In the genomic region with DNA sequence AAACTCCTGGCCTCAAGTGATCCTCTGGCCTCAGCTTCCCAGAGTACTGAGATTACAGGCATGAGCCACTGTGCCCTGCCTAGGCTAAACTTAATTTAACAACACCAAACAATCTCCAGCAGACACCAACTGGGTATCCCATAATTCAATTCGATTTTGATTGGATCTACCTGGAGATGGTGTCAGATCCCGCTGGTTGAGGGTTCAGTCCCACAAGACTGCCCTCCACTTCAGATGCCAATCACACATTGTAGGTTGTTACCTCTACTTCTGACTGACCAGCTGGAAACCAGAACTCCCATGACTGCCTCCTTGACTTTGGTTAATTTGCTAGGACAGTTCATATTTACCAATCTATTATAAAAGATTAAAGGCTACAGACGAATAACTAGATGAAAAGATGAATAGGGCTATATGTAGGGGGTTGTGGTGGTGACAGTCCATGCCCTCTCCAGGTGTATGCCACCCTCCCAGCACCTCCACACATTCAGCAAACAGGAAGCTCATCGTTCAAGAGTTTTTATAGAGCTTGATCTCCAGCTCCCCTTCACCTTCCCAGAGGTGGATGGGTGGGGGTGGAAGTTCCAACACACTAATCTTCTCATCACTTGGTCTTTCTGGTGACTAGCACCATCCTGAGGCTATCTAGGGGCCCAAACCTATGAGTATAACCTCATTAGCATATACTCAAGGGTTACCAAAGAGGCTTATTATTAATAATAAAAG, we compare ENCODE assay signal across 13 cellular contexts. TPM values are rescaled to one million over a fixed set of nuclear protein-coding genes. Genes with fewer than 3 reads are reported as not detected.
DNase-seq lines count a peak whose midpoint lies in the region; ATAC-seq and TF ChIP-seq lines count a peak whose summit lies in the region.
"Had no signal": no experiment of that assay in that cellular context is flagged by ENCODE, and none has a peak within 500 bp of the region (broad histone marks: within the 10 kb centered on the region; RNA-seq: fewer than 3 reads in every experiment).

No MANE protein-coding gene starts in this region.

- no peaks in the 10 kb centered on the region for H3K27me3 Mint-ChIP-seq in CD4-positive, alpha-beta memory T cell
- H3K27me3 Mint-ChIP-seq in activated B cell treated with CpG ODN at 0.5 μM for 24 hours: no peaks in the 10 kb centered on the region

- H3K9me3 ChIP-seq in CD4-positive, alpha-beta memory T cell (ENCODE audit: control insufficient read depth in 1 of 2, low read length in 2 of 2): no peaks in the 10 kb centered on the region
- no peaks in the 10 kb centered on the region for H3K9me3 ChIP-seq in BE2C
- H3K9me3 ChIP-seq: right lobe of liver, testis had no signal

- peak in 3 of 5 donors; percentile 16 to 52 (median 24) for DNase-seq in CD4-positive, alpha-beta memory T cell
- DNase-seq in activated B cell treated with CpG ODN at 0.5 μM for 24 hours: no peak
- DNase-seq in left colon: no peak
- no peak for DNase-seq in NCI-H2196 (lab: John Stamatoyannopoulos, UW; ENCODE audit: unreplicated experiment)
- DNase-seq in nucleus accumbens (lab: John Stamatoyannopoulos, UW): no peak
- DNase-seq in GM19238 (ENCODE audit: insufficient read length, low spot score): no peak
- DNase-seq in BE2C: no peak
- DNase-seq: Calu3, NCI-H524 treated with DMSO at 0.1 percent for 48 hours, right lobe of liver, SHP77, testis had no signal

- H3K4me3 ChIP-seq in CD4-positive, alpha-beta memory T cell (ENCODE audit: low read length in 2 of 2): no peak overlapping the region
- H3K4me3 ChIP-seq in BE2C (ENCODE audit: low read depth, low read length): no peak overlapping the region
- H3K4me3 ChIP-seq: right lobe of liver, testis had no signal

- intact Hi-C loops in CD4-positive, alpha-beta memory T cell (cut with micrococcal nuclease): no loop called here
- intact Hi-C loops in activated B cell treated with CpG ODN at 0.5 μM for 24 hours (cut with micrococcal nuclease) (no loop called here), left colon (cut with DNase I, micrococcal nuclease) (no loop called here)

- POLR2A ChIA-PET in CD4-positive, alpha-beta memory T cell (lab: Charles Lee; ENCODE audit: partially characterized antibody): interaction anchor here (1.0 to 39.7 kb wide), 14 partner anchors 6 to 144 kb away, joined by 3 to 5737 read pairs (median 6); partner anchors contain the start of genes B2M, PATL2, SPG11 and TRIM69
- POLR2A ChIA-PET in activated B cell treated with CpG ODN at 0.5 μM for 24 hours (lab: Charles Lee): interaction anchor here (0.5 to 24.4 kb wide), 6 partner anchors 3 to 182 kb away, joined by 3 to 2387 read pairs (median 526); partner anchors contain the start of genes B2M, PATL2, SPG11 and TRIM69

- TF ChIP-seq POLR2A in GM18526 (IDR thresholded peaks at IDR 0.05; ENCODE audit: extremely low read depth, insufficient read length): peak; percentile 32

- H3K9me3 Mint-ChIP-seq in CD4-positive, alpha-beta memory T cell: peaks cover 0 to 4% (median 0%) of the 10 kb centered on the region in 8 donors
- H3K9me3 Mint-ChIP-seq in activated B cell treated with CpG ODN at 0.5 μM for 24 hours: no peaks in the 10 kb centered on the region

- peak overlapping the region; percentile 31 to 75 (median 44) for H3K4me3 Mint-ChIP-seq in CD4-positive, alpha-beta memory T cell
- no peak overlapping the region for H3K4me3 Mint-ChIP-seq in activated B cell treated with CpG ODN at 0.5 μM for 24 hours

- peaks cover 68 to 94% (median 80%) of the 10 kb centered on the region in 4 donors for H3K4me1 Mint-ChIP-seq in CD4-positive, alpha-beta memory T cell
- H3K4me1 Mint-ChIP-seq in activated B cell treated with CpG ODN at 0.5 μM for 24 hours: peaks cover 93% of the 10 kb centered on the region

- peak overlapping the region; percentile 99 for H3K27ac ChIP-seq in CD4-positive, alpha-beta memory T cell (ENCODE audit: low read depth, low read length)
- H3K27ac ChIP-seq: testis had no signal

- peaks cover 39 to 42% of the 10 kb centered on the region in 2 donors for H3K36me3 Mint-ChIP-seq in CD4-positive, alpha-beta memory T cell
- H3K36me3 Mint-ChIP-seq in activated B cell treated with CpG ODN at 0.5 μM for 24 hours (ENCODE audit: low read depth): peaks cover 44% of the 10 kb centered on the region

- no peaks in the 10 kb centered on the region for H3K27me3 ChIP-seq in CD4-positive, alpha-beta memory T cell (ENCODE audit: insufficient read depth, low read length)
- no peaks in the 10 kb centered on the region for H3K27me3 ChIP-seq in BE2C
- H3K27me3 ChIP-seq: right lobe of liver, testis had no signal

- TF ChIP-seq CTCF in activated B cell treated with CpG ODN at 0.5 μM for 24 hours (IDR thresholded peaks at IDR 0.05) (no peak), BE2C (IDR thresholded peaks at IDR 0.05; ENCODE audit: low read depth, low read length) (no peak)

- peaks cover 97% of the 10 kb centered on the region for H3K4me1 ChIP-seq in CD4-positive, alpha-beta memory T cell (ENCODE audit: insufficient read depth, low read length)
- H3K4me1 ChIP-seq in BE2C: no peaks in the 10 kb centered on the region
- H3K4me1 ChIP-seq: testis had no signal

- ATAC-seq in activated B cell treated with CpG ODN at 0.5 μM for 24 hours (ENCODE audit: low read depth): no peak
- peak; percentile 42 for ATAC-seq in left colon

- CTCF ChIA-PET in CD4-positive, alpha-beta memory T cell (lab: Charles Lee; ENCODE audit: partially characterized antibody): interaction anchor here (0.8 to 33.6 kb wide), 5 partner anchors 10 to 58 kb away, joined by 3 to 821 read pairs (median 6); partner anchors contain the start of genes B2M, PATL2, SPG11 and TRIM69
- CTCF ChIA-PET in activated B cell treated with CpG ODN at 0.5 μM for 24 hours (lab: Charles Lee): interaction anchor here (1.2 to 16.4 kb wide), 5 partner anchors 8 to 56 kb away, joined by 3 to 239 read pairs (median 8); partner anchors contain the start of genes B2M, PATL2, SPG11 and TRIM69

- H3K36me3 ChIP-seq in CD4-positive, alpha-beta memory T cell (ENCODE audit: insufficient read depth, low read length): peaks cover 33% of the 10 kb centered on the region
- peaks cover 31% of the 10 kb centered on the region for H3K36me3 ChIP-seq in BE2C

- peak overlapping the region; percentile 83 to 100 (median 94) for H3K27ac Mint-ChIP-seq in CD4-positive, alpha-beta memory T cell
- peak overlapping the region; percentile 98 for H3K27ac Mint-ChIP-seq in activated B cell treated with CpG ODN at 0.5 μM for 24 hours

RNA-seq across cellular contexts. Expression of gene B2M, which starts 9.3 kb away (rescaled TPM):
- total RNA-seq in CD4-positive, alpha-beta memory T cell: 1,000 to 10,000 TPM; 7,421 to 7,929 TPM
- polyA plus RNA-seq in CD4-positive, alpha-beta memory T cell: over 10,000 TPM; 34,708 to 62,423 TPM
- 3,396 and 3,707 TPM in 2 replicates for total RNA-seq in activated B cell treated with CpG ODN at 0.5 μM for 24 hours
- 1,000 to 10,000 TPM; 4,423 to 4,762 TPM for total RNA-seq in left colon
- polyA plus RNA-seq in BE2C (2012; ENCODE audit: insufficient read depth, insufficient read length, low read depth): 1,053 TPM

RNA-seq across cellular contexts. Expression of gene PATL2, which starts 9.5 kb away (rescaled TPM):
- 10 to 100 TPM; 62.1 to 62.8 TPM for total RNA-seq in CD4-positive, alpha-beta memory T cell
- 1 to 10 TPM; 5.7 to 7.5 TPM for polyA plus RNA-seq in CD4-positive, alpha-beta memory T cell
- total RNA-seq in activated B cell treated with CpG ODN at 0.5 μM for 24 hours (19.8 and 27.2 TPM in 2 replicates), left colon (1 to 10 TPM; 4.3 to 4.5 TPM)
- not detected for polyA plus RNA-seq in BE2C (2012; ENCODE audit: insufficient read depth, insufficient read length, low read depth)

RNA-seq across cellular contexts. Expression of gene TRIM69, which starts 15.7 kb away (rescaled TPM):
- 10 to 100 TPM; 38.1 to 40.7 TPM for total RNA-seq in CD4-positive, alpha-beta memory T cell
- 10 to 100 TPM; 25.8 to 42.0 TPM for polyA plus RNA-seq in CD4-positive, alpha-beta memory T cell
- total RNA-seq in activated B cell treated with CpG ODN at 0.5 μM for 24 hours (30.8 and 35.4 TPM in 2 replicates), left colon (10 to 100 TPM; 15.7 to 16.4 TPM)
- polyA plus RNA-seq in BE2C (2012; ENCODE audit: insufficient read depth, insufficient read length, low read depth): 19.9 TPM

RNA-seq across cellular contexts. Expression of gene SPG11, which starts 57.2 kb away (rescaled TPM):
- 100 to 1,000 TPM; 112 to 121 TPM for total RNA-seq in CD4-positive, alpha-beta memory T cell
- polyA plus RNA-seq in CD4-positive, alpha-beta memory T cell: 10 to 100 TPM; 12.2 to 26.8 TPM
- total RNA-seq in activated B cell treated with CpG ODN at 0.5 μM for 24 hours (132 and 161 TPM in 2 replicates), left colon (100 to 1,000 TPM in 1 of 2 donors, 10 to 100 TPM in 1; 90.7 to 113 TPM)
- 78.5 TPM for polyA plus RNA-seq in BE2C (2012; ENCODE audit: insufficient read depth, insufficient read length, low read depth)

Comparison
In these comparisons a context has a peak if more than half of its experiments do, and no peak if none do; other contexts are left out.
1. DNase-seq: peak in CD4-positive, alpha-beta memory T cell (3 of 5); none in activated B cell treated with CpG ODN at 0.5 μM for 24 hours (single experiment), left colon (0 of 2), NCI-H2196 (single experiment), nucleus accumbens (0 of 56), GM19238 (single experiment) and BE2C (single experiment).